Comparison of ENCODE assay signal across 9 cellular contexts in genomic region chr12:117875652-117876491, GRCh38.
DNase-seq lines count a peak whose midpoint lies in the region; ATAC-seq and TF ChIP-seq lines count a peak whose summit lies in the region.
"Had no signal": no experiment of that assay in that cellular context is flagged by ENCODE, and none has a peak within 500 bp of the region (broad histone marks: within the 10 kb centered on the region; RNA-seq: fewer than 3 reads in every experiment).

No MANE protein-coding gene starts in this region.

- H2BK20ac ChIP-seq in H9 (ENCODE audit: low read depth, low read length, poor library complexity, severe bottlenecking), result no peak overlapping the region

- H3K9ac ChIP-seq in H9 (ENCODE audit: extremely low read depth, insufficient read length, low read length), result no peak overlapping the region

- H2AFZ ChIP-seq in H9 (ENCODE audit: low read length), result no peak overlapping the region

- WGBS in H9 (ENCODE audit: extremely low coverage, insufficient read length, low lambda C conversion rate), result no CpG with 5 or more reads among the region's 33 CpGs

- peak overlapping the region; percentile 39 for H3K14ac ChIP-seq in H9 (ENCODE audit: insufficient read depth, low read length)

- no peak overlapping the region for H3K27ac ChIP-seq in H9 (ENCODE audit: insufficient read length, low read depth, low read length)
- H3K27ac ChIP-seq: epithelial cell of prostate had no signal

- H3K79me1 ChIP-seq in H9 (ENCODE audit: insufficient read depth, low read depth, low read length, poor library complexity, severe bottlenecking), result no peaks in the 10 kb centered on the region

- H3K23me2 ChIP-seq in H9 (ENCODE audit: insufficient read length, low read depth, low read length, poor library complexity, severe bottlenecking), result peaks cover 7% of the 10 kb centered on the region

- intact Hi-C loops in activated T-helper 2 cell treated with anti-CD3 and anti-CD28 coated beads, Interferon-gamma antibody, Interleukin-2, Interleukin-4, amounts not matched to agents 10 μg/mL and 5 μg/mL and 100 μg/mL, durations not matched to agents 14 hours and 24 hours and 36 hours (cut with micrococcal nuclease), result loop anchor here (5.0 kb wide), 2 partner anchors 181 to 246 kb away; no protein-coding TSS in a partner anchor
- intact Hi-C loops in left colon (cut with DNase I, micrococcal nuclease), result loop anchor here in 1 of 2 donors (10.0 kb wide), 1 partner anchor 159 kb away; no protein-coding TSS in a partner anchor

- peaks cover 5% of the 10 kb centered on the region; the same call in 1 of the 2 replicates for H3K4me1 ChIP-seq in H9 (ENCODE audit: insufficient read depth, low read length)

- H3K23ac ChIP-seq in H9 (ENCODE audit: insufficient read length, low read depth, low read length), result no peak overlapping the region

- no peak overlapping the region for H2BK12ac ChIP-seq in H9 (ENCODE audit: insufficient read length, low read depth, low read length)

- no peak overlapping the region for H3T11ph ChIP-seq in H9 (ENCODE audit: low read length)

- H2BK120ac ChIP-seq in H9 (ENCODE audit: low read depth, low read length, poor library complexity, severe bottlenecking), result no peak overlapping the region

- DNase-seq in H9, result peak; percentile 95
- peak; percentile 69 for DNase-seq in NCI-H510A (lab: John Stamatoyannopoulos, UW)
- no peak for DNase-seq in activated naive CD8-positive, alpha-beta T cell treated with anti-CD3 and anti-CD28 coated beads, Interleukin-2, amount 10 ng/mL, durations not matched to agents 7 days and 5 days
- peak; percentile 59 to 84 for DNase-seq in lung microvascular endothelial cell (ENCODE audit: low read depth in 2 of 2)
- no peak for DNase-seq in SIG-M5 treated with dmso at 0.1 percent for 504 hours (lab: John Stamatoyannopoulos, UW; ENCODE audit: unreplicated experiment)
- DNase-seq in activated T-helper 2 cell treated with anti-CD3 and anti-CD28 coated beads, Interferon-gamma antibody, Interleukin-2, Interleukin-4, amounts not matched to agents 10 μg/mL and 5 μg/mL and 100 μg/mL, durations not matched to agents 14 hours and 24 hours and 36 hours (ENCODE audit: low spot score), result no peak
- no peak for DNase-seq in NAMALWA (ENCODE audit: low spot score)
- DNase-seq in left colon, result no peak

- no peaks in the 10 kb centered on the region for H3K9me3 ChIP-seq in H9 (ENCODE audit: control insufficient read depth, low read depth, low read length)

- no peak for TF ChIP-seq CTCF in H9 (conservative IDR thresholded peaks at IDR 0.05)

- no peak overlapping the region; the same call in 1 of the 2 replicates for H3K4ac ChIP-seq in H9 (ENCODE audit: low read depth, low read length)

- H3K9me3 Mint-ChIP-seq in H9, result no peaks in the 10 kb centered on the region
- H3K9me3 Mint-ChIP-seq in activated naive CD8-positive, alpha-beta T cell treated with anti-CD3 and anti-CD28 coated beads, Interleukin-2, amount 10 ng/mL, durations not matched to agents 7 days and 5 days, result no peaks in the 10 kb centered on the region
- no peaks in the 10 kb centered on the region for H3K9me3 Mint-ChIP-seq in activated T-helper 2 cell treated with anti-CD3 and anti-CD28 coated beads, Interferon-gamma antibody, Interleukin-2, Interleukin-4, amounts not matched to agents 10 μg/mL and 5 μg/mL and 100 μg/mL, durations not matched to agents 14 hours and 24 hours and 36 hours

- no peak overlapping the region for H2BK5ac ChIP-seq in H9 (ENCODE audit: insufficient read length, low read length)

- H4K91ac ChIP-seq in H9 (ENCODE audit: insufficient read length, low read depth, low read length), result no peak overlapping the region

- H3K27ac Mint-ChIP-seq in H9, result peak overlapping the region in 1 of 3 experiments; percentile 92; a peak in 3 of 7 replicates
- H3K27ac Mint-ChIP-seq in activated naive CD8-positive, alpha-beta T cell treated with anti-CD3 and anti-CD28 coated beads, Interleukin-2, amount 10 ng/mL, durations not matched to agents 7 days and 5 days, result peak overlapping the region; percentile 38
- H3K27ac Mint-ChIP-seq in activated T-helper 2 cell treated with anti-CD3 and anti-CD28 coated beads, Interferon-gamma antibody, Interleukin-2, Interleukin-4, amounts not matched to agents 10 μg/mL and 5 μg/mL and 100 μg/mL, durations not matched to agents 14 hours and 24 hours and 36 hours, result no peak overlapping the region

- peak overlapping the region; percentile 84 for H3K18ac ChIP-seq in H9 (ENCODE audit: insufficient read length, low read depth, low read length)

- POLR2A ChIA-PET in activated naive CD8-positive, alpha-beta T cell treated with anti-CD3 and anti-CD28 coated beads, Interleukin-2, amount 10 ng/mL, durations not matched to agents 7 days and 5 days (lab: Charles Lee), result interaction anchor here (0.6 to 0.7 kb wide), 2 partner anchors 179 to 210 kb away, joined by 3 to 7 read pairs; no protein-coding TSS in a partner anchor

- H3K36me3 Mint-ChIP-seq in H9 (ENCODE audit: insufficient read depth in 1 of 3, low read depth in 3 of 3), result no peaks in the 10 kb centered on the region
- H3K36me3 Mint-ChIP-seq in activated naive CD8-positive, alpha-beta T cell treated with anti-CD3 and anti-CD28 coated beads, Interleukin-2, amount 10 ng/mL, durations not matched to agents 7 days and 5 days, result no peaks in the 10 kb centered on the region
- no peaks in the 10 kb centered on the region for H3K36me3 Mint-ChIP-seq in activated T-helper 2 cell treated with anti-CD3 and anti-CD28 coated beads, Interferon-gamma antibody, Interleukin-2, Interleukin-4, amounts not matched to agents 10 μg/mL and 5 μg/mL and 100 μg/mL, durations not matched to agents 14 hours and 24 hours and 36 hours (ENCODE audit: low read depth)

- ATAC-seq in activated naive CD8-positive, alpha-beta T cell treated with anti-CD3 and anti-CD28 coated beads, Interleukin-2, amount 10 ng/mL, durations not matched to agents 7 days and 5 days (ENCODE audit: low read depth), result no peak
- no peak for ATAC-seq in left colon

- H3K4me3 Mint-ChIP-seq in H9, result peak overlapping the region; percentile 32 to 68; a peak in 4 of 5 replicates
- H3K4me3 Mint-ChIP-seq in activated naive CD8-positive, alpha-beta T cell treated with anti-CD3 and anti-CD28 coated beads, Interleukin-2, amount 10 ng/mL, durations not matched to agents 7 days and 5 days, result no peak overlapping the region
- H3K4me3 Mint-ChIP-seq in activated T-helper 2 cell treated with anti-CD3 and anti-CD28 coated beads, Interferon-gamma antibody, Interleukin-2, Interleukin-4, amounts not matched to agents 10 μg/mL and 5 μg/mL and 100 μg/mL, durations not matched to agents 14 hours and 24 hours and 36 hours (ENCODE audit: low read depth), result no peak overlapping the region

- peaks cover 10% of the 10 kb centered on the region for H3K27me3 Mint-ChIP-seq in H9 (ENCODE audit: low read depth)
- peaks cover 27% of the 10 kb centered on the region for H3K27me3 Mint-ChIP-seq in activated naive CD8-positive, alpha-beta T cell treated with anti-CD3 and anti-CD28 coated beads, Interleukin-2, amount 10 ng/mL, durations not matched to agents 7 days and 5 days
- peaks cover 18% of the 10 kb centered on the region for H3K27me3 Mint-ChIP-seq in activated T-helper 2 cell treated with anti-CD3 and anti-CD28 coated beads, Interferon-gamma antibody, Interleukin-2, Interleukin-4, amounts not matched to agents 10 μg/mL and 5 μg/mL and 100 μg/mL, durations not matched to agents 14 hours and 24 hours and 36 hours (ENCODE audit: low read depth)

- H3K4me2 ChIP-seq in H9 (ENCODE audit: insufficient read depth, insufficient read length, low read length), result peak overlapping the region; percentile 71

- no peak overlapping the region for H4K5ac ChIP-seq in H9 (ENCODE audit: insufficient read length, low read depth, low read length)

- no peak overlapping the region for H3K56ac ChIP-seq in H9 (ENCODE audit: insufficient read length, low read depth, low read length)

- peaks cover 8 to 21% of the 10 kb centered on the region in 2 experiments for H3K4me1 Mint-ChIP-seq in H9
- H3K4me1 Mint-ChIP-seq in activated naive CD8-positive, alpha-beta T cell treated with anti-CD3 and anti-CD28 coated beads, Interleukin-2, amount 10 ng/mL, durations not matched to agents 7 days and 5 days, result peaks cover 6% of the 10 kb centered on the region
- H3K4me1 Mint-ChIP-seq in activated T-helper 2 cell treated with anti-CD3 and anti-CD28 coated beads, Interferon-gamma antibody, Interleukin-2, Interleukin-4, amounts not matched to agents 10 μg/mL and 5 μg/mL and 100 μg/mL, durations not matched to agents 14 hours and 24 hours and 36 hours (ENCODE audit: low read depth), result peaks cover 4% of the 10 kb centered on the region

- H4K20me1 ChIP-seq in H9 (ENCODE audit: control insufficient read depth, insufficient read depth, insufficient read length), result no peaks in the 10 kb centered on the region

- no peaks in the 10 kb centered on the region for H3K27me3 ChIP-seq in H9 (ENCODE audit: insufficient read depth, low read length)

- no peak overlapping the region for H2BK15ac ChIP-seq in H9 (ENCODE audit: low read depth, low read length)

- H4K8ac ChIP-seq in H9 (replicated peaks; ENCODE audit: insufficient read length, low read depth, low read length), result no peak overlapping the region

- no peaks in the 10 kb centered on the region for H3K79me2 ChIP-seq in H9 (ENCODE audit: insufficient read depth, low read length)

- H2AK5ac ChIP-seq in H9 (ENCODE audit: insufficient read length, low read length), result no peak overlapping the region

Comparison
In these comparisons a context has a peak if more than half of its experiments do, and no peak if none do; other contexts are left out.
1. DNase-seq: peak in H9 (single experiment), NCI-H510A (single experiment) and lung microvascular endothelial cell (2 of 2); none in activated naive CD8-positive, alpha-beta T cell treated with anti-CD3 and anti-CD28 coated beads, Interleukin-2, amount 10 ng/mL, durations not matched to agents 7 days and 5 days (single experiment), SIG-M5 treated with dmso at 0.1 percent for 504 hours (single experiment), activated T-helper 2 cell treated with anti-CD3 and anti-CD28 coated beads, Interferon-gamma antibody, Interleukin-2, Interleukin-4, amounts not matched to agents 10 μg/mL and 5 μg/mL and 100 μg/mL, durations not matched to agents 14 hours and 24 hours and 36 hours (single experiment), NAMALWA (single experiment) and left colon (0 of 2).
2. H3K4me3 Mint-ChIP-seq: peak in H9 (2 of 2); none in activated naive CD8-positive, alpha-beta T cell treated with anti-CD3 and anti-CD28 coated beads, Interleukin-2, amount 10 ng/mL, durations not matched to agents 7 days and 5 days (single experiment) and activated T-helper 2 cell treated with anti-CD3 and anti-CD28 coated beads, Interferon-gamma antibody, Interleukin-2, Interleukin-4, amounts not matched to agents 10 μg/mL and 5 μg/mL and 100 μg/mL, durations not matched to agents 14 hours and 24 hours and 36 hours (single experiment).